In the genomic region with DNA sequence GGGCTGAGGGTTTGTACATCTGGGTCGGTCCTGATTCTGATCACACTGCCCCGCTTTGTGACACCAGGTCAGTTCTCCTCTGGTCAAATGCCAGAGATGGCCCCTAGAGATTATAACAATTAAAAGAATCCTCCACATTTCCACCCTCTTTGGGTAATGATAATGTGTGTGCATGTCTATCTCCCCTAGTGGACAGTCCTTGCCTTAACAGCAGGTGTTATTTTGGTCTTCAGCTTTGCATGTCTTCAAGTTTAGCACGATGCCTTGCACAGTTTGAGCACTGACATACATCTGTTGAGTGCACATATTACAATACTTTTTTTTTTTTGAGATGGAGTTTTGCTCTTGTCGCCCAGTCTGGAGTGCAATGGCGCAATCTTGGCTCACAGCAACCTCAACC, we compare ENCODE assay signal across 11 cellular contexts. TPM values are rescaled to one million over a fixed set of nuclear protein-coding genes. Genes with fewer than 3 reads are reported as not detected.
DNase-seq lines count a peak whose midpoint lies in the region; ATAC-seq and TF ChIP-seq lines count a peak whose summit lies in the region.
"Had no signal": no experiment of that assay in that cellular context is flagged by ENCODE, and none has a peak within 500 bp of the region (broad histone marks: within the 10 kb centered on the region; RNA-seq: fewer than 3 reads in every experiment).

No MANE protein-coding gene starts in this region.

- no peaks in the 10 kb centered on the region for H3K36me3 ChIP-seq in vagina

- ATAC-seq in GM18519 (IDR thresholded peaks at IDR 0.05; ENCODE audit: low FRiP score, unreplicated experiment) (peak; percentile 62), HG02970 (IDR thresholded peaks at IDR 0.05; ENCODE audit: low FRiP score, unreplicated experiment) (no peak)

- H3K27ac ChIP-seq in vagina: no peak overlapping the region

- H3K27me3 ChIP-seq in vagina: no peaks in the 10 kb centered on the region

- TF ChIP-seq CTCF in epithelial cell of esophagus (IDR thresholded peaks at IDR 0.05; ENCODE audit: insufficient read depth, low read depth, low read length, missing control alignments) (peak; percentile 40), vagina (IDR thresholded peaks at IDR 0.05) (no peak)

- no peak for TF ChIP-seq POLR2A in vagina (IDR thresholded peaks at IDR 0.05)

- DNase-seq in ACHN (peak; percentile 26), NAMALWA (ENCODE audit: low spot score) (peak; percentile 59), epithelial cell of esophagus (ENCODE audit: low read depth) (peak; percentile 24), vagina (ENCODE audit: extremely low spot score in 2 of 2) (no peak), nucleus accumbens (lab: John Stamatoyannopoulos, UW) (no peak)
- no peak for DNase-seq in stimulated activated naive CD4-positive, alpha-beta T cell (lab: John Stamatoyannopoulos, UW)
- DNase-seq: naive B cell; NCI-H526; stimulated activated CD8-positive, alpha-beta memory T cell treated with anti-CD3 and anti-CD28 coated beads, Interleukin-4, amount 100 ng/mL, for 48 hours had no signal

- H3K4me3 ChIP-seq in epithelial cell of esophagus (ENCODE audit: low read length) (no peak overlapping the region), vagina (no peak overlapping the region)

- H3K9me3 ChIP-seq in vagina: no peaks in the 10 kb centered on the region

- H3K4me1 ChIP-seq in vagina: no peaks in the 10 kb centered on the region

- in situ Hi-C loops in ACHN (cut with HindIII; ENCODE audit: low pct_ligation_motif_present, low pct_unique_long_range_greater_than_20kb, low sequenced_read_pairs): no loop called here

- intact Hi-C loops in vagina (cut with DNase I): no loop called here

RNA-seq across cellular contexts. Expression of a gene that starts 25.7 kb away (rescaled TPM):
- 83.2 TPM for total RNA-seq in vagina

Comparison
In these comparisons a context has a peak if more than half of its experiments do, and no peak if none do; other contexts are left out.
1. DNase-seq: peak in ACHN (single experiment), NAMALWA (single experiment) and epithelial cell of esophagus (single experiment); none in vagina (0 of 2), nucleus accumbens (0 of 56) and stimulated activated naive CD4-positive, alpha-beta T cell (0 of 6).